Comparison of ENCODE assay signal across 10 cellular contexts in the genomic region with DNA sequence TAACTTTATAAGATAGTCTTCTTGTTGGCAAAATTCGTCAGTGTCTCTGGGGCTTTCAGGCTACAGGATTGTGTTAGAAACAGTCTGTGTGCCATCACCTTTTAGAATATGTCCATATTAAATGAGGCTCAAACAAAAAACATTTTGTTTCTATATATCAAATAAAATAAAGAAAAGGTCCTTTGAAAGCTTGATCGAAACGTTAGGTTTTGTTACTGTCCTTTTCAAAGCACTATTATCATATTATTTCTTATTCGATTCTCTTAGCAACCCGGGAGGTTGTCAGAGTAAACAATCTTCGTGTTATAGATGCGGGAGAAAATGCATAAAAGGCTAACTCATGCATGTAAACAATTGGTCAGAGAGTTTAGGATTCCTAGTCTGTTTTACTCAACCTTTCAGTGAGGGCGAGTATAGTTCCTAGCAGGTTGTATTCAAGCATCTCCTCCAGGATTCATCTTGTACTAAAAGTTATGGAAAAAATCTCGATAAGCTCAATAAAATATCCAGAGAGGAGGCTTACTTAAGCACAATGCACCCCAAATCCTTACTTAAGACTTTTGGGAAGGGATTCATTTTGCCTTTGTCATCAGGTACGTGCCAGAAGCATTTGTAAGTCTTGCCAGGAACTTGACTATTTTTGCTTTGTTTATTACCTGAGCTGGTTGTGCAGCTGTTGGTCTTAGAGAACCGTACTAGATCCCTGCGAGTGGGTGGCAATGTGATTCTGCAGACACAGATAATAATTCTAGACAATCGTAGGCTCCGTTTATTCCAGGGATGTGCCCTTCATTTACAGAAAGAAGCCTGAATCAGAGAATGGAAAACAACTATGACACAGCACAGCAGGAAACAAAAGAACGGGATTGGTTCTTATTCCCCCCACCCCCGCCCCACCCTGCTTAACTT.
DNase-seq lines count a peak whose midpoint lies in the region.
"Had no signal": no experiment of that assay in that cellular context is flagged by ENCODE, and none has a peak within 500 bp of the region (broad histone marks: within the 10 kb centered on the region; RNA-seq: fewer than 3 reads in every experiment).

No MANE protein-coding gene starts in this region.

- H3K4me3 ChIP-seq in duodenal mucosa (ENCODE audit: low read depth in 1 of 2, low read length in 2 of 2) (peak overlapping the region; percentile 25 to 50), neuronal stem cell (ENCODE audit: low read length in 2 of 2) (no peak overlapping the region)

- H3K18ac ChIP-seq in neuronal stem cell (ENCODE audit: low read length): no peak overlapping the region

- H2BK5ac ChIP-seq in neuronal stem cell (ENCODE audit: low read length): no peak overlapping the region

- H3K4me1 ChIP-seq in duodenal mucosa (ENCODE audit: control insufficient read depth in 1 of 2, insufficient read depth in 2 of 2, low read length in 2 of 2): peaks cover 31 to 39% of the 10 kb centered on the region in 2 donors
- peaks cover 22 to 44% of the 10 kb centered on the region in 2 donors for H3K4me1 ChIP-seq in neuronal stem cell (ENCODE audit: control insufficient read depth in 2 of 2, insufficient read depth in 1 of 2, low read depth in 1 of 2, low read length in 2 of 2)

- no peak overlapping the region for H3K4ac ChIP-seq in neuronal stem cell (ENCODE audit: low read length)

- no peak overlapping the region for H4K91ac ChIP-seq in neuronal stem cell (ENCODE audit: low read depth, low read length, poor library complexity)

- H2BK15ac ChIP-seq in neuronal stem cell (ENCODE audit: low read length): no peak overlapping the region

- H3K79me1 ChIP-seq in neuronal stem cell (ENCODE audit: low read depth, low read length): no peaks in the 10 kb centered on the region

- DNase-seq in ELF-1 (ENCODE audit: low read depth, low spot score) (peak; percentile 40), NCI-H526 (lab: John Stamatoyannopoulos, UW) (peak; percentile 48 to 94), neuronal stem cell (ENCODE audit: low spot score) (no peak), NCI-H446 (lab: John Stamatoyannopoulos, UW) (no peak), AG08395 (ENCODE audit: low spot score) (no peak), mesenteric fat pad (ENCODE audit: low spot score) (no peak)
- no peak for DNase-seq in activated CD4-positive, alpha-beta T cell treated with anti-CD3 and anti-CD28 coated beads, Interleukin-2, amount 50 U/mL, for 48 hours
- DNase-seq: central memory CD4-positive, alpha-beta T cell; SHP77 treated with DMSO at 0.1 percent for 48 hours had no signal

- no peak overlapping the region for H3K4me2 ChIP-seq in neuronal stem cell (ENCODE audit: insufficient read depth, low read length, poor library complexity, severe bottlenecking)

- no CpG with 5 or more reads among the region's 16 CpGs for WGBS in neuronal stem cell (ENCODE audit: extremely low coverage in 2 of 2, insufficient read length in 2 of 2, insufficient replicate concordance in 1 of 2), 2 donors

- H2BK120ac ChIP-seq in neuronal stem cell (ENCODE audit: low read depth, low read length): no peak overlapping the region

- no peak overlapping the region for H4K8ac ChIP-seq in neuronal stem cell (ENCODE audit: low read depth, low read length)

- no peak overlapping the region for H2AK5ac ChIP-seq in neuronal stem cell (ENCODE audit: low read depth, low read length)

- H3K27ac ChIP-seq in duodenal mucosa (ENCODE audit: low read depth, low read length): no peak overlapping the region
- no peak overlapping the region for H3K27ac ChIP-seq in neuronal stem cell (replicated peaks; ENCODE audit: low read length)

- H3K23ac ChIP-seq in neuronal stem cell (ENCODE audit: low read depth, low read length, poor library complexity): no peak overlapping the region

- no peaks in the 10 kb centered on the region for H3K36me3 ChIP-seq in duodenal mucosa (ENCODE audit: control insufficient read depth in 1 of 2, insufficient read depth in 2 of 2, low read length in 2 of 2)
- no peaks in the 10 kb centered on the region for H3K36me3 ChIP-seq in neuronal stem cell (replicated peaks in 1 of 2; ENCODE audit: control insufficient read depth in 2 of 2, insufficient read depth in 2 of 2, low read length in 2 of 2)

- peak overlapping the region in 1 of 2 donors; percentile 46 for H3K9ac ChIP-seq in duodenal mucosa (ENCODE audit: low read depth in 1 of 2, low read length in 2 of 2)
- no peak overlapping the region for H3K9ac ChIP-seq in neuronal stem cell (ENCODE audit: low read depth, low read length, poor library complexity)

- peak overlapping the region; percentile 70 for H2AFZ ChIP-seq in neuronal stem cell (ENCODE audit: low read length)

- H3K9me3 ChIP-seq in duodenal mucosa (ENCODE audit: control insufficient read depth in 1 of 2, low read length in 2 of 2): no peaks in the 10 kb centered on the region
- H3K9me3 ChIP-seq in neuronal stem cell (replicated peaks in 1 of 2; ENCODE audit: control insufficient read depth in 2 of 2, insufficient read depth in 1 of 2, low read depth in 1 of 2, low read length in 2 of 2): peaks cover 0 to 1% of the 10 kb centered on the region in 2 donors

- no peak overlapping the region for H3K14ac ChIP-seq in neuronal stem cell (ENCODE audit: low read length)

- H2BK12ac ChIP-seq in neuronal stem cell (ENCODE audit: low read length): no peak overlapping the region

- H3K27me3 ChIP-seq in duodenal mucosa (ENCODE audit: control insufficient read depth in 1 of 2, insufficient read depth in 2 of 2, low read length in 2 of 2) (no peaks in the 10 kb centered on the region), neuronal stem cell (ENCODE audit: control insufficient read depth in 3 of 3, insufficient read depth in 3 of 3, low read depth in 1 of 3, low read length in 3 of 3) (no peaks in the 10 kb centered on the region)

Comparison
In these comparisons a context has a peak if more than half of its experiments do, and no peak if none do; other contexts are left out.
1. DNase-seq: peak in ELF-1 (single experiment) and NCI-H526 (2 of 2); none in neuronal stem cell (single experiment), NCI-H446 (0 of 2), AG08395 (single experiment), mesenteric fat pad (single experiment) and activated CD4-positive, alpha-beta T cell treated with anti-CD3 and anti-CD28 coated beads, Interleukin-2, amount 50 U/mL, for 48 hours (0 of 2).
2. H3K4me3 ChIP-seq: peak in duodenal mucosa (2 of 2); none in neuronal stem cell (0 of 2).